ENCODE assay signal across 1 cellular context in the genomic region with DNA sequence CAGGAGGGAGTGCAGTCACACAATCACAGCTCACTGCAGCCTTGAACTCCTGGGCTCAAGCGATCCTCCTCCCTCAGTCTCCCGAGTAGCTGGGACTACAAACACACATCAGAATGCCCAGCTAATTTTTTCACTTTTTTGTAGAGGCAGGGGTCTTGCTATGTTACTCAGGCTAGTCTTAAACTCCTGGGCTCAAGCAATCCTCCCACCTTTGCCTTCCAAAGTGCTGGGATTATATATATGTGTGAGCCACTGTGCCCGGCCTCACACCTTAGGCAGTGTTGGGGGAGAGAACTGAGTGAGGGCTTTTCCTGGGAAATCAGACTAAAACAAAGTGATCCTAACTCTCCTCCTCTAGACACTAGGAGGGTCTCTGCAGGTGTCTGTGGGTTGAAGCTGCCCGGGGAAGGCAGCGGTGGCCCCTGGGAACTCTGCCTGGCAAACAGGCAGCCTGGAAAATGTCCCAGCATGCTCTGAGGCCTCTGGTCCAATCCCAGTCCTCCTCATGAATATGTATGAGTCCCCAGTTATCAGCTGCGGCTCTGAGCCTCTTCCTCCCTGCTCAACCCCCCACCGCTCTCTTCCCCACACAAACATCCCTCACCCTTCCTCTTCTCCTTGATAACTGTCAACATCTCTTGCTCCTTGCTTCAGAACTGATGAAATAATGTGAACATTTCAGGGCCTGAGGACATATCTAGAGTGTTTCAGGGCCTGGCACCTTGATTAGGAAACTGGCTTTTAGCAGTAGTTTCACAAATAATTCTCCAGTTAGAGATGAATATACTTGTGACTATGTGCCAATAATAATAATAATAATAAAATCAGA.
TF ChIP-seq lines count a peak whose summit lies in the region.

No MANE protein-coding gene starts in this region.

TF ChIP-seq in HEK293, 187 proteins besides CTCF, POLR2A, EP300 and RAD21 (continued from another document and continues in another):
- TF ChIP-seq, protein P1, sequence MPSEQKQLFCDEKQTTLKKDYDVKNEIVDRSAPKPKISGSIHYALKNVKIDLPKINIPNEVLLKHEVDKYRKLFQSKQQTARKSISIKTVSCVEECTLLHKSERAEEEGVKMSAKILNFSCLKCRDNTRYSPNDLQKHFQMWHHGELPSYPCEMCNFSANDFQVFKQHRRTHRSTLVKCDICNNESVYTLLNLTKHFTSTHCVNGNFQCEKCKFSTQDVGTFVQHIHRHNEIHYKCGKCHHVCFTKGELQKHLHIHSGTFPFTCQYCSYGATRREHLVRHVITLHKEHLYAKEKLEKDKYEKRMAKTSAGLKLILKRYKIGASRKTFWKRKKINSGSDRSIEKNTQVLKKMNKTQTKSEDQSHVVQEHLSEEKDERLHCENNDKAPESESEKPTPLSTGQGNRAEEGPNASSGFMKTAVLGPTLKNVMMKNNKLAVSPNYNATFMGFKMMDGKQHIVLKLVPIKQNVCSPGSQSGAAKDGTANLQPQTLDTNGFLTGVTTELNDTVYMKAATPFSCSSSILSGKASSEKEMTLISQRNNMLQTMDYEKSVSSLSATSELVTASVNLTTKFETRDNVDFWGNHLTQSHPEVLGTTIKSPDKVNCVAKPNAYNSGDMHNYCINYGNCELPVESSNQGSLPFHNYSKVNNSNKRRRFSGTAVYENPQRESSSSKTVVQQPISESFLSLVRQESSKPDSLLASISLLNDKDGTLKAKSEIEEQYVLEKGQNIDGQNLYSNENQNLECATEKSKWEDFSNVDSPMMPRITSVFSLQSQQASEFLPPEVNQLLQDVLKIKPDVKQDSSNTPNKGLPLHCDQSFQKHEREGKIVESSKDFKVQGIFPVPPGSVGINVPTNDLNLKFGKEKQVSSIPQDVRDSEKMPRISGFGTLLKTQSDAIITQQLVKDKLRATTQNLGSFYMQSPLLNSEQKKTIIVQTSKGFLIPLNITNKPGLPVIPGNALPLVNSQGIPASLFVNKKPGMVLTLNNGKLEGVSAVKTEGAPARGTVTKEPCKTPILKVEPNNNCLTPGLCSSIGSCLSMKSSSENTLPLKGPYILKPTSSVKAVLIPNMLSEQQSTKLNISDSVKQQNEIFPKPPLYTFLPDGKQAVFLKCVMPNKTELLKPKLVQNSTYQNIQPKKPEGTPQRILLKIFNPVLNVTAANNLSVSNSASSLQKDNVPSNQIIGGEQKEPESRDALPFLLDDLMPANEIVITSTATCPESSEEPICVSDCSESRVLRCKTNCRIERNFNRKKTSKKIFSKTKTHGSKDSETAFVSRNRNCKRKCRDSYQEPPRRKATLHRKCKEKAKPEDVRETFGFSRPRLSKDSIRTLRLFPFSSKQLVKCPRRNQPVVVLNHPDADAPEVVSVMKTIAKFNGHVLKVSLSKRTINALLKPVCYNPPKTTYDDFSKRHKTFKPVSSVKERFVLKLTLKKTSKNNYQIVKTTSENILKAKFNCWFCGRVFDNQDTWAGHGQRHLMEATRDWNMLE (tag by site-specific recombination; conservative IDR thresholded peaks at IDR 0.05; ENCODE audit: low read depth) = 0 out of 2 replicates have a peak, but pooled peaks have one; percentile 19
- TF ChIP-seq ZNF335 (tag by site-specific recombination; conservative IDR thresholded peaks at IDR 0.05) (peak; percentile 50), ZNF148 (tag by site-specific recombination; IDR thresholded peaks at IDR 0.05; ENCODE audit: borderline replicate concordance) (no peak), ZNF513 (tag by site-specific recombination; IDR thresholded peaks at IDR 0.05) (peak; percentile 61), ZNF658 (tag by site-specific recombination; IDR thresholded peaks at IDR 0.05) (no peak), ZNF561 (tag by site-specific recombination; IDR thresholded peaks at IDR 0.05; ENCODE audit: borderline replicate concordance) (peak; percentile 41; the same call in 1 of the 2 replicates), ZNF544 (tag by site-specific recombination; IDR thresholded peaks at IDR 0.05) (no peak), PRDM2 (tag by site-specific recombination; IDR thresholded peaks at IDR 0.05; ENCODE audit: borderline replicate concordance) (no peak), ZNF785 (tag by site-specific recombination; IDR thresholded peaks at IDR 0.05) (no peak), ZNF174 (tag by site-specific recombination; IDR thresholded peaks at IDR 0.05) (no peak), ZNF214 (tag by site-specific recombination; IDR thresholded peaks at IDR 0.05; ENCODE audit: borderline replicate concordance) (no peak), ZNF112 (tag by site-specific recombination; IDR thresholded peaks at IDR 0.05) (no peak), GFI1B (tag by site-specific recombination; IDR thresholded peaks at IDR 0.05) (no peak), ZNF2 (tag by site-specific recombination; IDR thresholded peaks at IDR 0.05) (no peak), ZNF133 (tag by site-specific recombination; IDR thresholded peaks at IDR 0.05) (no peak), ZNF398 (tag by site-specific recombination; IDR thresholded peaks at IDR 0.05) (peak; percentile 97), ZNF654 (tag by site-specific recombination; IDR thresholded peaks at IDR 0.05; ENCODE audit: low read depth) (no peak), ZNF837 (tag by site-specific recombination; IDR thresholded peaks at IDR 0.05) (no peak), MZF1 (tag by site-specific recombination; IDR thresholded peaks at IDR 0.05; ENCODE audit: borderline replicate concordance) (peak; percentile 43; the same call in 1 of the 2 replicates)
- TF ChIP-seq, protein P2, sequence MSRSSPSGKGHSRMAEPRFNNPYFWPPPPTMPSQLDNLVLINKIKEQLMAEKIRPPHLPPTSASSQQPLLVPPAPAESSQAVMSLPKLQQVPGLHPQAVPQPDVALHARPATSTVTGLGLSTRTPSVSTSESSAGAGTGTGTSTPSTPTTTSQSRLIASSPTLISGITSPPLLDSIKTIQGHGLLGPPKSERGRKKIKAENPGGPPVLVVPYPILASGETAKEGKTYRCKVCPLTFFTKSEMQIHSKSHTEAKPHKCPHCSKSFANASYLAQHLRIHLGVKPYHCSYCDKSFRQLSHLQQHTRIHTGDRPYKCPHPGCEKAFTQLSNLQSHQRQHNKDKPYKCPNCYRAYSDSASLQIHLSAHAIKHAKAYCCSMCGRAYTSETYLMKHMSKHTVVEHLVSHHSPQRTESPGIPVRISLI (tag by site-specific recombination; IDR thresholded peaks at IDR 0.05) = no peak
- TF ChIP-seq, protein P3, sequence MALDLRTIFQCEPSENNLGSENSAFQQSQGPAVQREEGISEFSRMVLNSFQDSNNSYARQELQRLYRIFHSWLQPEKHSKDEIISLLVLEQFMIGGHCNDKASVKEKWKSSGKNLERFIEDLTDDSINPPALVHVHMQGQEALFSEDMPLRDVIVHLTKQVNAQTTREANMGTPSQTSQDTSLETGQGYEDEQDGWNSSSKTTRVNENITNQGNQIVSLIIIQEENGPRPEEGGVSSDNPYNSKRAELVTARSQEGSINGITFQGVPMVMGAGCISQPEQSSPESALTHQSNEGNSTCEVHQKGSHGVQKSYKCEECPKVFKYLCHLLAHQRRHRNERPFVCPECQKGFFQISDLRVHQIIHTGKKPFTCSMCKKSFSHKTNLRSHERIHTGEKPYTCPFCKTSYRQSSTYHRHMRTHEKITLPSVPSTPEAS (tag by site-specific recombination; IDR thresholded peaks at IDR 0.05) = 0 out of 2 replicates have a peak, but pooled peaks have one; percentile 5
- TF ChIP-seq, protein P4, sequence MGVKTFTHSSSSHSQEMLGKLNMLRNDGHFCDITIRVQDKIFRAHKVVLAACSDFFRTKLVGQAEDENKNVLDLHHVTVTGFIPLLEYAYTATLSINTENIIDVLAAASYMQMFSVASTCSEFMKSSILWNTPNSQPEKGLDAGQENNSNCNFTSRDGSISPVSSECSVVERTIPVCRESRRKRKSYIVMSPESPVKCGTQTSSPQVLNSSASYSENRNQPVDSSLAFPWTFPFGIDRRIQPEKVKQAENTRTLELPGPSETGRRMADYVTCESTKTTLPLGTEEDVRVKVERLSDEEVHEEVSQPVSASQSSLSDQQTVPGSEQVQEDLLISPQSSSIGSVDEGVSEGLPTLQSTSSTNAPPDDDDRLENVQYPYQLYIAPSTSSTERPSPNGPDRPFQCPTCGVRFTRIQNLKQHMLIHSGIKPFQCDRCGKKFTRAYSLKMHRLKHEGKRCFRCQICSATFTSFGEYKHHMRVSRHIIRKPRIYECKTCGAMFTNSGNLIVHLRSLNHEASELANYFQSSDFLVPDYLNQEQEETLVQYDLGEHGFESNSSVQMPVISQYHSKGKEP (tag by site-specific recombination; IDR thresholded peaks at IDR 0.05) = no peak
